Comparison of ENCODE assay signal across 26 cellular contexts in the genomic region with DNA sequence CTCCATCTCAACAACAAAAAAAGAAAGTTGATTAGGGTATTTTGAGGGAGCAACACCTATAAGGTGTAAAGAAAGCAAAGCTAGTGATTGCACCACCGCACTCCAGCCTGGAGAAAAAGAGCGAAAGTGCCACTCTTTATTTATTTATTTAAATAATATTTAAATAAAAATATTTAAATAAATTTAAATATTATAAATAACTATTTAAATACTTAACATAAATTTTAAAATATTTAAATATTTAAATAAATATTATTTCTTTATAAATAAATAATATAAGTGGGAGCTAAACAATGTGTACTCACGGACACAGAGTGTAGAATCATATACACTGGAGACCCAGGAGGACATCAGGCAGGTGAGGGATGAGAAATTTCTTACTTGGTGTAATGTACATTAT.
"Had no signal": no experiment of that assay in that cellular context is flagged by ENCODE, and none has a peak within 500 bp of the region (broad histone marks: within the 10 kb centered on the region; RNA-seq: fewer than 3 reads in every experiment).

No MANE protein-coding gene starts in this region.

- FAIRE-seq: bronchial epithelial cell, TTC549 had no signal

- DNase-seq: activated CD4-positive, alpha-beta memory T cell treated with anti-CD3 and anti-CD28 coated beads for 36 hours; activated CD4-positive, alpha-beta T cell treated with anti-CD3 and anti-CD28 coated beads for 4 hours; activated CD4-positive, alpha-beta T cell treated with anti-CD3 and anti-CD28 coated beads, Interleukin-2, amount 10 ng/mL, durations not matched to agents 24 days and 14 days; activated CD4-positive, alpha-beta T cell treated with anti-CD3 and anti-CD28 coated beads, Interleukin-2, amount 50 U/mL, for 1 hour; activated CD4-positive, alpha-beta T cell treated with anti-CD3 and anti-CD28 coated beads, Interleukin-2, amount 50 U/mL, for 4 hours; activated CD4-positive, CD25-positive, alpha-beta regulatory T cell; activated CD8-positive, alpha-beta memory T cell treated with anti-CD3 and anti-CD28 coated beads, Interleukin-2, amount 50 U/mL, for 4 hours; activated CD8-positive, alpha-beta T cell treated with anti-CD3 and anti-CD28 coated beads for 36 hours; activated gamma-delta T cell; activated naive CD4-positive, alpha-beta T cell treated with anti-CD3 and anti-CD28 coated beads, Interleukin-2, amount 10 ng/mL, durations not matched to agents 7 days and 5 days; activated naive CD4-positive, alpha-beta T cell treated with Interleukin-2 at 50 U/mL for 16 hours; activated naive CD8-positive, alpha-beta T cell treated with anti-CD3 and anti-CD28 coated beads, Interleukin-2, amount 10 ng/mL, durations not matched to agents 7 days and 5 days; activated naive CD8-positive, alpha-beta T cell treated with anti-CD3 and anti-CD28 coated beads, Interleukin-2, amount 50 U/mL, for 24 hours; activated T-cell treated with anti-CD3 and anti-CD28 coated beads for 4 hours; activated T-cell treated with anti-CD3 and anti-CD28 coated beads, Interleukin-2, amount 50 U/mL, for 1 hour; activated T-cell treated with anti-CD3 and anti-CD28 coated beads, Interleukin-2, amount 50 U/mL, for 4 hours; activated T-cell treated with anti-CD3 and anti-CD28 coated beads, Interleukin-2, amount 50 U/mL, for 72 hours; amygdala; anterior cingulate cortex; caudate nucleus; cerebellar nuclear complex; T-helper 1 cell; T-helper 2 cell; T-helper 9 cell had no signal
